In the genomic region with DNA sequence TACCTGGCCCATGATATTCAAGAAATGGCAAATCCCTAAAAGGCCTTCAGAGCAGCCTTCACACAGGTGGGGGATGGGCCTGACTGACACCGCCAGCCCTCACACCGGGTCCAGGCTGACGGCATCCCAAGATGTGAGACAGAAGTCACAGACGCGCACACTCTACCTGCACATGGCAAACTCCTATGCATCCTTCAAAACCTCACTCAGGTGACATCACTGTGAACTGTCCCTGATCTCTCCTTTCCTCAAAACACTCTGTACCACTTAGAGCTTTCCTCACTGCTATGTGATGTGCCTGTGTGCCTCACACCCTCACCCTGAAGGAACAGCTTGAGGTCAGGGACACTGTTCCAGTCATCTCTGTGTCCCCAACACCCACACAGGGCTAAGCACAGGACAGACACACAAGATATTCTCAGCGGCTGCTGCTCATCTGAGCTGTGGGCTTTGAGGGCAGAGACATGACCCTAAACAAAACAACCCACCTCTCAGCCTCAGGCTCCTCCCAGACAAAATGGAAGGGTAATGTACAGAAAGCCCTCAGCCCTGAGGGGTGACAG, we compare ENCODE assay signal across 1 cellular context.
TF ChIP-seq lines count a peak whose summit lies in the region.

No MANE protein-coding gene starts in this region.

TF ChIP-seq in SK-N-SH, 30 proteins besides CTCF, POLR2A, EP300 and RAD21:
- TF ChIP-seq, protein P1, sequence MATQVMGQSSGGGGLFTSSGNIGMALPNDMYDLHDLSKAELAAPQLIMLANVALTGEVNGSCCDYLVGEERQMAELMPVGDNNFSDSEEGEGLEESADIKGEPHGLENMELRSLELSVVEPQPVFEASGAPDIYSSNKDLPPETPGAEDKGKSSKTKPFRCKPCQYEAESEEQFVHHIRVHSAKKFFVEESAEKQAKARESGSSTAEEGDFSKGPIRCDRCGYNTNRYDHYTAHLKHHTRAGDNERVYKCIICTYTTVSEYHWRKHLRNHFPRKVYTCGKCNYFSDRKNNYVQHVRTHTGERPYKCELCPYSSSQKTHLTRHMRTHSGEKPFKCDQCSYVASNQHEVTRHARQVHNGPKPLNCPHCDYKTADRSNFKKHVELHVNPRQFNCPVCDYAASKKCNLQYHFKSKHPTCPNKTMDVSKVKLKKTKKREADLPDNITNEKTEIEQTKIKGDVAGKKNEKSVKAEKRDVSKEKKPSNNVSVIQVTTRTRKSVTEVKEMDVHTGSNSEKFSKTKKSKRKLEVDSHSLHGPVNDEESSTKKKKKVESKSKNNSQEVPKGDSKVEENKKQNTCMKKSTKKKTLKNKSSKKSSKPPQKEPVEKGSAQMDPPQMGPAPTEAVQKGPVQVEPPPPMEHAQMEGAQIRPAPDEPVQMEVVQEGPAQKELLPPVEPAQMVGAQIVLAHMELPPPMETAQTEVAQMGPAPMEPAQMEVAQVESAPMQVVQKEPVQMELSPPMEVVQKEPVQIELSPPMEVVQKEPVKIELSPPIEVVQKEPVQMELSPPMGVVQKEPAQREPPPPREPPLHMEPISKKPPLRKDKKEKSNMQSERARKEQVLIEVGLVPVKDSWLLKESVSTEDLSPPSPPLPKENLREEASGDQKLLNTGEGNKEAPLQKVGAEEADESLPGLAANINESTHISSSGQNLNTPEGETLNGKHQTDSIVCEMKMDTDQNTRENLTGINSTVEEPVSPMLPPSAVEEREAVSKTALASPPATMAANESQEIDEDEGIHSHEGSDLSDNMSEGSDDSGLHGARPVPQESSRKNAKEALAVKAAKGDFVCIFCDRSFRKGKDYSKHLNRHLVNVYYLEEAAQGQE (IDR thresholded peaks at IDR 0.05; ENCODE audit: low read depth, low read length), result no peak
